Comparison of ENCODE assay signal across 8 cellular contexts in the genomic region with DNA sequence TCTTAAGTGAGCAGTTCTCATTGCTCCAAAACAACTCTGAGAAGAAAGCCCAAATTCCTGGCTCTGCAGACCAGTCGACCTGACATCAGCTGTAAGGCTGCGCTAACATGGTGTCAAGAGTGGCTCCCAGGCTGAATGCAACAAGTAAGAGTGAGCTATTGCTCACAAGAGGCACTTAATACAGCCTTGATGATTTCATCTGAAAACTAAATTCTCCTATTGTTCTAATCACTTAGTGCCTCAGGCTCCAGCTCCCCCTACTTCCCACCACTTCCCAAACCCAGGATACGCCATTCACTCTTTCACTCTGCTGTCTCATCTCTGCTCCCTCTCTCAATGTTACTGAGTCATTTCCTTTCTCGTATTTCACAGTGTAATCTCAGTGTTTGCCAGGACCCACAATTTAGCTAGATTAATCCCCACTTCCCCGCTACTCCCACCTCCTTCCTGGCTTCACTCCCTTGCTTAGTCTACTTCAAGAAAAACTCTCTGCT.
DNase-seq lines count a peak whose midpoint lies in the region; ATAC-seq and TF ChIP-seq lines count a peak whose summit lies in the region.

No MANE protein-coding gene starts in this region.

- no peaks in the 10 kb centered on the region for H3K9me3 ChIP-seq in Peyer's patch

- H3K27me3 ChIP-seq in Peyer's patch = no peaks in the 10 kb centered on the region

- peaks cover 0 to 21% (median 0%) of the 10 kb centered on the region in 4 donors for H3K4me1 ChIP-seq in Peyer's patch

- DNase-seq in GDM1 (lab: John Stamatoyannopoulos, UW) = peak; percentile 28
- no peak for DNase-seq in Peyer's patch
- DNase-seq in epithelial cell of proximal tubule (ENCODE audit: low read depth) = peak; percentile 61
- DNase-seq in non-pigmented ciliary epithelial cell (ENCODE audit: low read depth) = peak; percentile 95
- no peak for DNase-seq in stimulated activated CD4-positive, alpha-beta T cell treated with anti-CD3 and anti-CD28 coated beads, Interleukin-4, amount 100 ng/mL, for 4 hours
- DNase-seq in NCI-H2227 treated with DMSO at 0.1 percent for 48 hours (lab: John Stamatoyannopoulos, UW) = no peak

- H3K27ac ChIP-seq in Peyer's patch = peak overlapping the region; percentile 26 to 85 (median 58)

- peak; percentile 54 for ATAC-seq in HG02642 (IDR thresholded peaks at IDR 0.05; ENCODE audit: poor library complexity, unreplicated experiment)
- no peak for ATAC-seq in HG02970 (IDR thresholded peaks at IDR 0.05; ENCODE audit: low FRiP score, unreplicated experiment)

- TF ChIP-seq POLR2A in Peyer's patch (IDR thresholded peaks at IDR 0.05) = no peak

- H3K4me3 ChIP-seq in Peyer's patch = no peak overlapping the region
- H3K4me3 ChIP-seq in epithelial cell of proximal tubule (ENCODE audit: low read depth, low read length) = peak overlapping the region; percentile 14

- TF ChIP-seq CTCF in Peyer's patch (IDR thresholded peaks at IDR 0.05) = no peak
- TF ChIP-seq CTCF in epithelial cell of proximal tubule (conservative IDR thresholded peaks at IDR 0.05; ENCODE audit: low read depth, low read length) = no peak

- no peaks in the 10 kb centered on the region for H3K36me3 ChIP-seq in Peyer's patch

Comparison
In these comparisons a context has a peak if more than half of its experiments do, and no peak if none do; other contexts are left out.
1. DNase-seq: peak in GDM1 (single experiment), epithelial cell of proximal tubule (single experiment) and non-pigmented ciliary epithelial cell (single experiment); none in Peyer's patch (0 of 3), stimulated activated CD4-positive, alpha-beta T cell treated with anti-CD3 and anti-CD28 coated beads, Interleukin-4, amount 100 ng/mL, for 4 hours (0 of 2) and NCI-H2227 treated with DMSO at 0.1 percent for 48 hours (single experiment).